ENCODE assay signal across 8 cellular contexts in the genomic region with DNA sequence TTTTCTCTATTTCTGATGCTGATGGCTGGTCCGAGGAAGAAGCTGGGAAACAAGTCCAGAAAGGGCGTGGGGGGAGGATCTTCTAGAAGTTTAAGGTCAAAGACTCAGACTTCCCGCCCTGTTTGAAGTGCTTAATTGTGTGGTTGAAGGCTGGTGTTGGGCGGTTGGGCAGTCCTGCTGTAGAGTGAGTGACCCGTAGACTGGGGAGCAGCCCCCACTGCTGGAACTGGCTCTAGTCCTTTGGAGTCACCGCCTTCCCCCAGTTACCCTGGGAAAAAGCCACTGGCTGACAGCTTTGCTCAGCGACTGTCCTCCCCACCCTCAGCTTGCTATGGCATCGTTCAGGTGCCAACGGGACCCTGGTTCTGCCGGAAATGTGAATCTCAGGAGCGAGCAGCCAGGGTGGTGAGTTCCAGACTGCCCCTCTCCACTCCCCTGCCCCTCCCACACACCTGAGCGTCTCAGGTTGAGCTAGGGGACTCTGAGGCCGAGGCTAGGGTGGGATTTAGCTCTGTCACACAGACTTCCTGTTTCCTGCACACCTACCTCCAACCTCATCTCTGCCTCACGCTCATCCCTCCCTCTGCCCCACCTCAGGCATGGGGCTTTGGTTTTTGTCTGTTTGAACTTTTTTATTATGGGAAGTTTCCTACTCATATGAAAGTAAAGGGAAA. TPM values are rescaled to one million over a fixed set of nuclear protein-coding genes. Genes with fewer than 3 reads are reported as not detected.
DNase-seq lines count a peak whose midpoint lies in the region; ATAC-seq and TF ChIP-seq lines count a peak whose summit lies in the region.

No MANE protein-coding gene starts in this region.

- peak overlapping the region; percentile 95 for H3K4me3 Mint-ChIP-seq in activated CD8-positive, alpha-beta T cell treated with anti-CD3 and anti-CD28 coated beads, Interleukin-2, amount 10 ng/mL, durations not matched to agents 7 days and 5 days

- DNase-seq in activated CD4-positive, alpha-beta T cell treated with anti-CD3 and anti-CD28 coated beads for 4 hours, result peak; percentile 59 to 67
- DNase-seq in activated CD4-positive, alpha-beta T cell treated with anti-CD3 and anti-CD28 coated beads, Interleukin-2, amount 50 U/mL, for 1 hour, result no peak
- peak; percentile 49 for DNase-seq in activated CD8-positive, alpha-beta T cell treated with anti-CD3 and anti-CD28 coated beads, Interleukin-2, amount 10 ng/mL, durations not matched to agents 7 days and 5 days
- DNase-seq in fibroblast of pulmonary artery (ENCODE audit: low read depth), result no peak
- no peak for DNase-seq in KG1 (lab: John Stamatoyannopoulos, UW)
- DNase-seq in posterior cingulate gyrus, result no peak

- H3K4me1 Mint-ChIP-seq in activated CD8-positive, alpha-beta T cell treated with anti-CD3 and anti-CD28 coated beads, Interleukin-2, amount 10 ng/mL, durations not matched to agents 7 days and 5 days (ENCODE audit: low read depth), result peaks cover 63% of the 10 kb centered on the region

- H3K27me3 Mint-ChIP-seq in activated CD8-positive, alpha-beta T cell treated with anti-CD3 and anti-CD28 coated beads, Interleukin-2, amount 10 ng/mL, durations not matched to agents 7 days and 5 days (ENCODE audit: low read depth), result no peaks in the 10 kb centered on the region

- H3K36me3 Mint-ChIP-seq in activated CD8-positive, alpha-beta T cell treated with anti-CD3 and anti-CD28 coated beads, Interleukin-2, amount 10 ng/mL, durations not matched to agents 7 days and 5 days (ENCODE audit: low read depth), result peaks cover 51% of the 10 kb centered on the region

- no peaks in the 10 kb centered on the region for H3K27me3 ChIP-seq in rectal smooth muscle tissue (ENCODE audit: control insufficient read depth, insufficient read depth, low read length)

- no peak for ATAC-seq in activated CD8-positive, alpha-beta T cell treated with anti-CD3 and anti-CD28 coated beads, Interleukin-2, amount 10 ng/mL, durations not matched to agents 7 days and 5 days
- ATAC-seq in GM18519 (IDR thresholded peaks at IDR 0.05; ENCODE audit: low FRiP score, unreplicated experiment), result no peak

- POLR2A ChIA-PET in activated CD8-positive, alpha-beta T cell treated with anti-CD3 and anti-CD28 coated beads, Interleukin-2, amount 10 ng/mL, durations not matched to agents 7 days and 5 days (lab: Charles Lee), result interaction anchor here (0.7 to 7.3 kb wide), 8 partner anchors 9 to 117 kb away, joined by 3 to 92 read pairs (median 4); no protein-coding TSS in a partner anchor

- H3K9me3 Mint-ChIP-seq in activated CD8-positive, alpha-beta T cell treated with anti-CD3 and anti-CD28 coated beads, Interleukin-2, amount 10 ng/mL, durations not matched to agents 7 days and 5 days (ENCODE audit: insufficient read depth), result no peaks in the 10 kb centered on the region

- TF ChIP-seq CTCF in fibroblast of pulmonary artery (IDR thresholded peaks at IDR 0.05; ENCODE audit: low read length, missing control alignments), result no peak

- peak overlapping the region; percentile 79 for H3K27ac ChIP-seq in rectal smooth muscle tissue (ENCODE audit: low read depth, low read length)

- CTCF ChIA-PET in activated CD8-positive, alpha-beta T cell treated with anti-CD3 and anti-CD28 coated beads, Interleukin-2, amount 10 ng/mL, durations not matched to agents 7 days and 5 days (lab: Charles Lee), result interaction anchor here (0.7 to 3.9 kb wide), 9 partner anchors 9 to 39 kb away, joined by 3 to 27 read pairs (median 5); partner anchors contain the start of gene CISD3

- H3K27ac Mint-ChIP-seq in activated CD8-positive, alpha-beta T cell treated with anti-CD3 and anti-CD28 coated beads, Interleukin-2, amount 10 ng/mL, durations not matched to agents 7 days and 5 days, result peak overlapping the region; percentile 92

- intact Hi-C loops in posterior cingulate gyrus (cut with DNase I), result no loop called here

- peaks cover 24% of the 10 kb centered on the region for H3K36me3 ChIP-seq in rectal smooth muscle tissue (ENCODE audit: control insufficient read depth, insufficient read depth, low read length)

- peak overlapping the region; percentile 13 for H3K9ac ChIP-seq in rectal smooth muscle tissue (ENCODE audit: low read length)

- H3K4me1 ChIP-seq in rectal smooth muscle tissue (ENCODE audit: control insufficient read depth, insufficient read depth, low read length), result peaks cover 9% of the 10 kb centered on the region

- peak overlapping the region; percentile 77 for H3K4me3 ChIP-seq in fibroblast of pulmonary artery (replicated peaks; ENCODE audit: low read depth, low read length)
- peak overlapping the region; percentile 62 for H3K4me3 ChIP-seq in rectal smooth muscle tissue (ENCODE audit: low read length)

RNA-seq across cellular contexts. Expression of gene MLLT6, which starts 1.7 kb away (rescaled TPM):
- total RNA-seq in activated CD8-positive, alpha-beta T cell treated with anti-CD3 and anti-CD28 coated beads, Interleukin-2, amount 10 ng/mL, durations not matched to agents 7 days and 5 days, result 100 to 1,000 TPM; 211 to 219 TPM

RNA-seq across cellular contexts. Expression of gene CISD3, which starts 23.4 kb away (rescaled TPM):
- 10 to 100 TPM; 48.2 to 56.1 TPM for total RNA-seq in activated CD8-positive, alpha-beta T cell treated with anti-CD3 and anti-CD28 coated beads, Interleukin-2, amount 10 ng/mL, durations not matched to agents 7 days and 5 days

RNA-seq across cellular contexts. Expression of gene EPOP, which starts 32.0 kb away (rescaled TPM):
- total RNA-seq in activated CD8-positive, alpha-beta T cell treated with anti-CD3 and anti-CD28 coated beads, Interleukin-2, amount 10 ng/mL, durations not matched to agents 7 days and 5 days, result 10 to 100 TPM; 11.4 to 11.6 TPM

RNA-seq across cellular contexts. Expression of gene PCGF2, which starts 41.4 kb away (rescaled TPM):
- total RNA-seq in activated CD8-positive, alpha-beta T cell treated with anti-CD3 and anti-CD28 coated beads, Interleukin-2, amount 10 ng/mL, durations not matched to agents 7 days and 5 days, result under 1 TPM; 0.63 to 0.70 TPM

RNA-seq across cellular contexts. Expression of gene PSMB3, which starts 45.8 kb away (rescaled TPM):
- total RNA-seq in activated CD8-positive, alpha-beta T cell treated with anti-CD3 and anti-CD28 coated beads, Interleukin-2, amount 10 ng/mL, durations not matched to agents 7 days and 5 days, result 100 to 1,000 TPM; 251 to 252 TPM

Comparison
In these comparisons a context has a peak if more than half of its experiments do, and no peak if none do; other contexts are left out.
1. DNase-seq: peak in activated CD4-positive, alpha-beta T cell treated with anti-CD3 and anti-CD28 coated beads for 4 hours (2 of 2) and activated CD8-positive, alpha-beta T cell treated with anti-CD3 and anti-CD28 coated beads, Interleukin-2, amount 10 ng/mL, durations not matched to agents 7 days and 5 days (single experiment); none in activated CD4-positive, alpha-beta T cell treated with anti-CD3 and anti-CD28 coated beads, Interleukin-2, amount 50 U/mL, for 1 hour (single experiment), fibroblast of pulmonary artery (single experiment), KG1 (single experiment) and posterior cingulate gyrus (0 of 10).